Comparison of ENCODE assay signal across 9 cellular contexts in the genomic region with DNA sequence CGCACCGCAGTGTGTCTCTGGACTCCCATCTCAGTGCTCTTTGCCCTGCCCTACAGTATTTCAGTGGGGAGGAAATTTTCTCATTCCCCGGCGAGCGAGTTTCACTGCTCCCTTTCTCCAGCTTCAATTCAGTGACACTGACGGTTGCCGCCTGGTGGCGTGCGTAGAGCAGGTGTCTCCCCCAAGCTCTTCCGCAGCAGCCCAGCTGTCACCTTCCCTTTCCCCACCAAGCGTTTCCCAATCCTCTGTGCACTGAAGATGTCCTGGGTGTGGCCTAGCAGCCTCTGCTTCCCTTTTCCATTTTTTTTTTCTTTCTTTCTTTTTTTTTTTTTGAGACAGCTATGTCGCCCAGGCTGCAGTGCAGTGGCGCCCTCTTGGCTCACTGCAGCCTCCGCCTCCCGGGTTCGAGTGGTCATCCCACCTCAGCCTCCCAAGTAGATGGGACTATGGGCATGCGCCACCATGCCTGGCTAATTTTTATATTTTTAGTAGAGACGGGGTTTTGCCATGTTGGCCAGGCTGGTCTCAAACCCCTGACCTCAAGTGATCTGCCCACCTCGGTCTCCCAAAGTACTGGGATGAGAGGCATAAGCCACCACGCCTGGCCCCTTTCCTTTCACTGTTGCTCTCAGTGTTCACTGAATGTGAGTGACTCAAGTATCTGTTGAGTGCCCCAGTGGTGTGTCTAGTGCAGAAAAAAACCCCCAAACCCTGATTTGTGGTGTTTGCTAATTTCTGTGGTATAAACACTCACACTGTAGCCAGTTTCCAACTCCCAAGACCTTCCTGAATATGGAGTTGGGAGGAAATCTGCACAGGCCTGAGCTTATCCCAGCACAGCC. TPM values are rescaled to one million over a fixed set of nuclear protein-coding genes. Genes with fewer than 3 reads are reported as not detected.
DNase-seq lines count a peak whose midpoint lies in the region; ATAC-seq lines count a peak whose summit lies in the region.
"Had no signal": no experiment of that assay in that cellular context is flagged by ENCODE, and none has a peak within 500 bp of the region (broad histone marks: within the 10 kb centered on the region; RNA-seq: fewer than 3 reads in every experiment).

No MANE protein-coding gene starts in this region.

- H3K36me3 ChIP-seq in aorta (ENCODE audit: control insufficient read depth in 1 of 2, insufficient read depth in 2 of 2, low read length in 1 of 2) (no peaks in the 10 kb centered on the region), GM23248 (ENCODE audit: low read depth) (no peaks in the 10 kb centered on the region)

- H3K4me1 ChIP-seq in right cardiac atrium (ENCODE audit: control insufficient read depth, insufficient read depth, low read length) (no peaks in the 10 kb centered on the region), aorta (ENCODE audit: control insufficient read depth in 1 of 2, insufficient read depth in 2 of 2, low read length in 2 of 2) (no peaks in the 10 kb centered on the region), GM23248 (ENCODE audit: insufficient read depth) (no peaks in the 10 kb centered on the region)

- no peaks in the 10 kb centered on the region for H3K9me3 Mint-ChIP-seq in activated naive CD8-positive, alpha-beta T cell treated with anti-CD3 and anti-CD28 coated beads, Interleukin-2, amount 10 ng/mL, durations not matched to agents 7 days and 5 days
- H3K9me3 Mint-ChIP-seq in activated naive CD8-positive, alpha-beta T cell treated with anti-CD3 and anti-CD28 coated beads for 36 hours: no peaks in the 10 kb centered on the region
- H3K9me3 Mint-ChIP-seq: naive thymus-derived CD8-positive, alpha-beta T cell had no signal

- H3K4me3 Mint-ChIP-seq in activated naive CD8-positive, alpha-beta T cell treated with anti-CD3 and anti-CD28 coated beads, Interleukin-2, amount 10 ng/mL, durations not matched to agents 7 days and 5 days: no peak overlapping the region
- H3K4me3 Mint-ChIP-seq in activated naive CD8-positive, alpha-beta T cell treated with anti-CD3 and anti-CD28 coated beads for 36 hours: no peak overlapping the region

- peaks cover 40% of the 10 kb centered on the region for H3K36me3 Mint-ChIP-seq in activated naive CD8-positive, alpha-beta T cell treated with anti-CD3 and anti-CD28 coated beads, Interleukin-2, amount 10 ng/mL, durations not matched to agents 7 days and 5 days
- H3K36me3 Mint-ChIP-seq in activated naive CD8-positive, alpha-beta T cell treated with anti-CD3 and anti-CD28 coated beads for 36 hours: peaks cover 49% of the 10 kb centered on the region

- H3K9me3 ChIP-seq in right cardiac atrium (ENCODE audit: control insufficient read depth, low read length) (no peaks in the 10 kb centered on the region), aorta (ENCODE audit: control insufficient read depth, low read length) (no peaks in the 10 kb centered on the region), GM23248 (ENCODE audit: low read depth) (no peaks in the 10 kb centered on the region)

- H3K79me2 ChIP-seq in GM23248 (ENCODE audit: insufficient read depth): no peaks in the 10 kb centered on the region

- WGBS in right cardiac atrium: 65% methylated on average over 20 of the region's 20 CpGs
- 67 to 74% methylated on average over 20 of the region's 20 CpGs for WGBS in aorta, 2 donors
- WGBS in GM23248 (ENCODE audit: low coverage in 1 of 2, low lambda C conversion rate in 2 of 2, missing lambda C conversion rate in 2 of 2), 2 experiments: 87 to 90% methylated on average over 18 to 20 of the region's 20 CpGs

- H3F3A ChIP-seq in GM23248 (ENCODE audit: insufficient read depth): no peaks in the 10 kb centered on the region

- no peak overlapping the region for H3K4me2 ChIP-seq in GM23248 (ENCODE audit: unreplicated experiment)

- no peaks in the 10 kb centered on the region for H4K20me1 ChIP-seq in GM23248 (ENCODE audit: insufficient read depth)

- no peak overlapping the region for H3K9ac ChIP-seq in GM23248

- no peak for ATAC-seq in activated naive CD8-positive, alpha-beta T cell treated with anti-CD3 and anti-CD28 coated beads, Interleukin-2, amount 10 ng/mL, durations not matched to agents 7 days and 5 days (ENCODE audit: low read depth)
- ATAC-seq in right cardiac atrium (peak; percentile 56 to 63), aorta (ENCODE audit: low FRiP score) (peak; percentile 45), HG02884 (IDR thresholded peaks at IDR 0.05; ENCODE audit: unreplicated experiment) (no peak), GM21825 (IDR thresholded peaks at IDR 0.05; ENCODE audit: unreplicated experiment) (no peak)
- ATAC-seq: naive thymus-derived CD8-positive, alpha-beta T cell had no signal

- H3K4me1 Mint-ChIP-seq in activated naive CD8-positive, alpha-beta T cell treated with anti-CD3 and anti-CD28 coated beads, Interleukin-2, amount 10 ng/mL, durations not matched to agents 7 days and 5 days: peaks cover 45% of the 10 kb centered on the region
- H3K4me1 Mint-ChIP-seq in activated naive CD8-positive, alpha-beta T cell treated with anti-CD3 and anti-CD28 coated beads for 36 hours: peaks cover 45% of the 10 kb centered on the region

- H2AFZ ChIP-seq in GM23248: no peak overlapping the region

- in situ Hi-C loops in GM23248 (cut with MboI): no loop called here

- H3K27me3 Mint-ChIP-seq in activated naive CD8-positive, alpha-beta T cell treated with anti-CD3 and anti-CD28 coated beads, Interleukin-2, amount 10 ng/mL, durations not matched to agents 7 days and 5 days: no peaks in the 10 kb centered on the region
- no peaks in the 10 kb centered on the region for H3K27me3 Mint-ChIP-seq in activated naive CD8-positive, alpha-beta T cell treated with anti-CD3 and anti-CD28 coated beads for 36 hours
- H3K27me3 Mint-ChIP-seq: naive thymus-derived CD8-positive, alpha-beta T cell had no signal

- no peaks in the 10 kb centered on the region for H3K27me3 ChIP-seq in right cardiac atrium (ENCODE audit: control insufficient read depth, insufficient read depth)
- no peaks in the 10 kb centered on the region for H3K27me3 ChIP-seq in aorta (ENCODE audit: control insufficient read depth in 1 of 2, insufficient read depth in 2 of 2, low read length in 1 of 2)
- H3K27me3 ChIP-seq in GM23248 (replicated peaks; ENCODE audit: insufficient read depth): no peaks in the 10 kb centered on the region

- no peak overlapping the region for H3K27ac ChIP-seq in right cardiac atrium (ENCODE audit: low read length)
- H3K27ac ChIP-seq in aorta (ENCODE audit: low read depth in 1 of 2, low read length in 2 of 2): no peak overlapping the region
- no peak overlapping the region for H3K27ac ChIP-seq in GM23248

- no peaks in the 10 kb centered on the region for H3K9me2 ChIP-seq in GM23248 (ENCODE audit: insufficient read depth)

- intact Hi-C loops in right cardiac atrium (cut with DNase I) (no loop called here), aorta (cut with DNase I) (no loop called here)

- H3K4me3 ChIP-seq in right cardiac atrium (ENCODE audit: low read length) (no peak overlapping the region), aorta (ENCODE audit: low read length in 2 of 2) (no peak overlapping the region), GM23248 (no peak overlapping the region)

- POLR2A ChIA-PET in activated naive CD8-positive, alpha-beta T cell treated with anti-CD3 and anti-CD28 coated beads, Interleukin-2, amount 10 ng/mL, durations not matched to agents 7 days and 5 days (lab: Charles Lee): no interaction called here

- H3K27ac Mint-ChIP-seq in activated naive CD8-positive, alpha-beta T cell treated with anti-CD3 and anti-CD28 coated beads, Interleukin-2, amount 10 ng/mL, durations not matched to agents 7 days and 5 days: peak overlapping the region; percentile 25
- H3K27ac Mint-ChIP-seq in activated naive CD8-positive, alpha-beta T cell treated with anti-CD3 and anti-CD28 coated beads for 36 hours: no peak overlapping the region

- no peak for DNase-seq in activated naive CD8-positive, alpha-beta T cell treated with anti-CD3 and anti-CD28 coated beads, Interleukin-2, amount 10 ng/mL, durations not matched to agents 7 days and 5 days
- no peak for DNase-seq in activated naive CD8-positive, alpha-beta T cell treated with anti-CD3 and anti-CD28 coated beads for 36 hours
- DNase-seq in OCI-M1 (lab: John Stamatoyannopoulos, UW): peak; percentile 16
- DNase-seq in right cardiac atrium: peak; percentile 43 to 79 (median 77)
- peak in 1 of 2 donors; percentile 83 for DNase-seq in aorta
- no peak for DNase-seq in GM23248
- DNase-seq: naive thymus-derived CD8-positive, alpha-beta T cell had no signal

RNA-seq across cellular contexts. Expression of a gene that starts 30.1 kb away (rescaled TPM):
- total RNA-seq in activated naive CD8-positive, alpha-beta T cell treated with anti-CD3 and anti-CD28 coated beads, Interleukin-2, amount 10 ng/mL, durations not matched to agents 7 days and 5 days: 100 to 1,000 TPM; 215 to 246 TPM
- 100 to 1,000 TPM; 187 to 193 TPM for total RNA-seq in activated naive CD8-positive, alpha-beta T cell treated with anti-CD3 and anti-CD28 coated beads for 36 hours
- total RNA-seq in right cardiac atrium: 10 to 100 TPM; 17.9 to 25.4 (median 20.8) TPM
- polyA plus RNA-seq in right cardiac atrium: 11.6 TPM
- total RNA-seq in aorta: 10 to 100 TPM; 42.1 to 98.5 TPM
- 10 to 100 TPM in 1 of 2 donors, 1 to 10 TPM in 1; 5.0 to 12.8 TPM for polyA plus RNA-seq in aorta
- total RNA-seq in GM23248 (2014; rRNA removed; shearing (Covaris generic)): 0.25 and 2.9 TPM in 2 replicates
- polyA plus RNA-seq in GM23248 (2016; fragmentation: Nextera tagmentation; extraction: Ambion mirVana): 1.1 and 1.3 TPM in 2 replicates

RNA-seq across cellular contexts. Expression of a gene that starts 33.0 kb away (rescaled TPM):
- 10 to 100 TPM; 52.6 to 53.3 TPM for total RNA-seq in activated naive CD8-positive, alpha-beta T cell treated with anti-CD3 and anti-CD28 coated beads, Interleukin-2, amount 10 ng/mL, durations not matched to agents 7 days and 5 days
- 10 to 100 TPM; 27.7 to 29.1 TPM for total RNA-seq in activated naive CD8-positive, alpha-beta T cell treated with anti-CD3 and anti-CD28 coated beads for 36 hours
- 10 to 100 TPM; 45.9 to 56.4 (median 55.2) TPM for total RNA-seq in right cardiac atrium
- 25.8 TPM for polyA plus RNA-seq in right cardiac atrium
- total RNA-seq in aorta: 100 to 1,000 TPM in 1 of 2 donors, 10 to 100 TPM in 1; 94.2 to 134 TPM
- polyA plus RNA-seq in aorta: 10 to 100 TPM; 15.8 to 23.6 TPM
- total RNA-seq in GM23248 (2014; rRNA removed; shearing (Covaris generic)): 16.4 and 18.7 TPM in 2 replicates
- polyA plus RNA-seq in GM23248 (2016; fragmentation: Nextera tagmentation; extraction: Ambion mirVana): 5.6 and 6.8 TPM in 2 replicates

Comparison
In these comparisons a context has a peak if more than half of its experiments do, and no peak if none do; other contexts are left out.
1. ATAC-seq: peak in right cardiac atrium (2 of 2) and aorta (single experiment); none in activated naive CD8-positive, alpha-beta T cell treated with anti-CD3 and anti-CD28 coated beads, Interleukin-2, amount 10 ng/mL, durations not matched to agents 7 days and 5 days (single experiment), HG02884 (single experiment) and GM21825 (single experiment).
2. DNase-seq: peak in OCI-M1 (single experiment) and right cardiac atrium (3 of 3); none in activated naive CD8-positive, alpha-beta T cell treated with anti-CD3 and anti-CD28 coated beads, Interleukin-2, amount 10 ng/mL, durations not matched to agents 7 days and 5 days (single experiment), activated naive CD8-positive, alpha-beta T cell treated with anti-CD3 and anti-CD28 coated beads for 36 hours (single experiment) and GM23248 (single experiment).